Comparison of ENCODE assay signal across 1 cellular context in the genomic region with DNA sequence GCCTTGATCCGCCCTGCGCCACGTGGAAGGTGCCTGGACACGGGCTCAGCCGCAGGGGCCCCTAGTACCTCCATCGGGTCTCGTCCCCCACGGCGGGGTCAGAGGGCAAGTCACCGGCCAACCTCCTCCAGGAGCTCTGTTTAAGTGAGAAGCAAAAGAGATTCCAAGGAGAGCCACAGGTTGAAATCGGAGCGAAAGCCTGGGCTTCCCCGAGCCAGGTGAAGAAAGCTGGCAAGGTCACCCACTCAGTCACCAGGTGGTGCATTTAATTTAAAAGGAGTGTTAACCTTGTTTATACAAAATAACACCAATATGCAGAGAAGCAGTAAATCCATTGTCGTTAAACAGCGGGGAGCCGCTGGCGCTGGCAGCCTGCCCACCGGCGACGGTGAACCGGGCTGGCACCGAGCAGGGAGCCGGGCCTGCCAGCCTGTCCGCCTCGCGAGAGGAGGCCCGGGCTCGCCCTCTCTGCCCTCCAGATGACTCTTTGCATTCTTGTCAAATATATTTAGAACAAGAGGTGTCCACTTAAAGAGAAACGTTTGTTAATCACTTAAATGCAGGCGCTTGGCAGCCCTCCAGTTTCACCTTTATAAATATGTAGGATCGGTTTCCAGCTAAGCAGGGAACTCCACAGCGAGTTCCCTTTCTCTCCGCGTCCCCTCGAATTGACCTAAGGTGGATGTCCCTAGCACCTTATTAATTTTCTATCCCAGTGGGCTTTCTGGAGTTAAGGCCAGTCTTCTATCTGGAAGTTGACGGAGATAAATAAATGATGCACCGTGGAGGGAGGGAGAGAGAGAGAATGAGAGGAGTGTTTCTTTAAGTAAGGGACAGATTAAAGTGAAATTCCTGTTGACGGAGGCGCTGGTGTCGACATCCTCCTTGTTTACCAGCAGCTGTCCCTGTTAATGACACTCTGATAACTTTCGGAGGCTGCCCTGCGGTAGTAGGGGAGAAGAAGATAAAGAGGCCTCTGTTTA.
TF ChIP-seq lines count a peak whose summit lies in the region.

No MANE protein-coding gene starts in this region.

TF ChIP-seq in HepG2, 621 proteins besides CTCF, POLR2A, EP300 and RAD21 (continued from another document and continues in another):
- TF ChIP-seq, protein P1, sequence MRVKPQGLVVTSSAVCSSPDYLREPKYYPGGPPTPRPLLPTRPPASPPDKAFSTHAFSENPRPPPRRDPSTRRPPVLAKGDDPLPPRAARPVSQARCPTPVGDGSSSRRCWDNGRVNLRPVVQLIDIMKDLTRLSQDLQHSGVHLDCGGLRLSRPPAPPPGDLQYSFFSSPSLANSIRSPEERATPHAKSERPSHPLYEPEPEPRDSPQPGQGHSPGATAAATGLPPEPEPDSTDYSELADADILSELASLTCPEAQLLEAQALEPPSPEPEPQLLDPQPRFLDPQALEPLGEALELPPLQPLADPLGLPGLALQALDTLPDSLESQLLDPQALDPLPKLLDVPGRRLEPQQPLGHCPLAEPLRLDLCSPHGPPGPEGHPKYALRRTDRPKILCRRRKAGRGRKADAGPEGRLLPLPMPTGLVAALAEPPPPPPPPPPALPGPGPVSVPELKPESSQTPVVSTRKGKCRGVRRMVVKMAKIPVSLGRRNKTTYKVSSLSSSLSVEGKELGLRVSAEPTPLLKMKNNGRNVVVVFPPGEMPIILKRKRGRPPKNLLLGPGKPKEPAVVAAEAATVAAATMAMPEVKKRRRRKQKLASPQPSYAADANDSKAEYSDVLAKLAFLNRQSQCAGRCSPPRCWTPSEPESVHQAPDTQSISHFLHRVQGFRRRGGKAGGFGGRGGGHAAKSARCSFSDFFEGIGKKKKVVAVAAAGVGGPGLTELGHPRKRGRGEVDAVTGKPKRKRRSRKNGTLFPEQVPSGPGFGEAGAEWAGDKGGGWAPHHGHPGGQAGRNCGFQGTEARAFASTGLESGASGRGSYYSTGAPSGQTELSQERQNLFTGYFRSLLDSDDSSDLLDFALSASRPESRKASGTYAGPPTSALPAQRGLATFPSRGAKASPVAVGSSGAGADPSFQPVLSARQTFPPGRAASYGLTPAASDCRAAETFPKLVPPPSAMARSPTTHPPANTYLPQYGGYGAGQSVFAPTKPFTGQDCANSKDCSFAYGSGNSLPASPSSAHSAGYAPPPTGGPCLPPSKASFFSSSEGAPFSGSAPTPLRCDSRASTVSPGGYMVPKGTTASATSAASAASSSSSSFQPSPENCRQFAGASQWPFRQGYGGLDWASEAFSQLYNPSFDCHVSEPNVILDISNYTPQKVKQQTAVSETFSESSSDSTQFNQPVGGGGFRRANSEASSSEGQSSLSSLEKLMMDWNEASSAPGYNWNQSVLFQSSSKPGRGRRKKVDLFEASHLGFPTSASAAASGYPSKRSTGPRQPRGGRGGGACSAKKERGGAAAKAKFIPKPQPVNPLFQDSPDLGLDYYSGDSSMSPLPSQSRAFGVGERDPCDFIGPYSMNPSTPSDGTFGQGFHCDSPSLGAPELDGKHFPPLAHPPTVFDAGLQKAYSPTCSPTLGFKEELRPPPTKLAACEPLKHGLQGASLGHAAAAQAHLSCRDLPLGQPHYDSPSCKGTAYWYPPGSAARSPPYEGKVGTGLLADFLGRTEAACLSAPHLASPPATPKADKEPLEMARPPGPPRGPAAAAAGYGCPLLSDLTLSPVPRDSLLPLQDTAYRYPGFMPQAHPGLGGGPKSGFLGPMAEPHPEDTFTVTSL (CRISPR knock-in tag; IDR thresholded peaks at IDR 0.05; ENCODE audit: borderline replicate concordance), result no peak
- TF ChIP-seq POLR2AphosphoS5 (IDR thresholded peaks at IDR 0.05; ENCODE audit: low read depth, low read length), result no peak
- no peak for TF ChIP-seq ASH2L (IDR thresholded peaks at IDR 0.05; ENCODE audit: insufficient read length, low read depth, low read length)
- TF ChIP-seq, protein P2, sequence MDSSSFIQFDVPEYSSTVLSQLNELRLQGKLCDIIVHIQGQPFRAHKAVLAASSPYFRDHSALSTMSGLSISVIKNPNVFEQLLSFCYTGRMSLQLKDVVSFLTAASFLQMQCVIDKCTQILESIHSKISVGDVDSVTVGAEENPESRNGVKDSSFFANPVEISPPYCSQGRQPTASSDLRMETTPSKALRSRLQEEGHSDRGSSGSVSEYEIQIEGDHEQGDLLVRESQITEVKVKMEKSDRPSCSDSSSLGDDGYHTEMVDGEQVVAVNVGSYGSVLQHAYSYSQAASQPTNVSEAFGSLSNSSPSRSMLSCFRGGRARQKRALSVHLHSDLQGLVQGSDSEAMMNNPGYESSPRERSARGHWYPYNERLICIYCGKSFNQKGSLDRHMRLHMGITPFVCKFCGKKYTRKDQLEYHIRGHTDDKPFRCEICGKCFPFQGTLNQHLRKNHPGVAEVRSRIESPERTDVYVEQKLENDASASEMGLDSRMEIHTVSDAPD (CRISPR knock-in tag; IDR thresholded peaks at IDR 0.05), result no peak
- TF ChIP-seq AGO1 (IDR thresholded peaks at IDR 0.05; ENCODE audit: low read depth, low read length, poor library complexity, severe bottlenecking), result peak; percentile 9
- no peak for TF ChIP-seq ZNF724P (CRISPR knock-in tag; IDR thresholded peaks at IDR 0.05; ENCODE audit: borderline replicate concordance)
- TF ChIP-seq ZNF143 (CRISPR knock-in tag; IDR thresholded peaks at IDR 0.05), result no peak
- no peak for TF ChIP-seq ZKSCAN8 (CRISPR knock-in tag; IDR thresholded peaks at IDR 0.05; ENCODE audit: borderline replicate concordance)
- 0 out of 2 replicates have a peak, but pooled peaks have one; percentile 2 for TF ChIP-seq STAG1 (CRISPR knock-in tag; IDR thresholded peaks at IDR 0.05)
- no peak for TF ChIP-seq ZNF136 (CRISPR knock-in tag; IDR thresholded peaks at IDR 0.05; ENCODE audit: low read depth)
- TF ChIP-seq, protein P3, sequence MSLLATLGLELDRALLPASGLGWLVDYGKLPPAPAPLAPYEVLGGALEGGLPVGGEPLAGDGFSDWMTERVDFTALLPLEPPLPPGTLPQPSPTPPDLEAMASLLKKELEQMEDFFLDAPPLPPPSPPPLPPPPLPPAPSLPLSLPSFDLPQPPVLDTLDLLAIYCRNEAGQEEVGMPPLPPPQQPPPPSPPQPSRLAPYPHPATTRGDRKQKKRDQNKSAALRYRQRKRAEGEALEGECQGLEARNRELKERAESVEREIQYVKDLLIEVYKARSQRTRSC (CRISPR knock-in tag; IDR thresholded peaks at IDR 0.05; ENCODE audit: low read depth), result no peak
- TF ChIP-seq, protein P4, sequence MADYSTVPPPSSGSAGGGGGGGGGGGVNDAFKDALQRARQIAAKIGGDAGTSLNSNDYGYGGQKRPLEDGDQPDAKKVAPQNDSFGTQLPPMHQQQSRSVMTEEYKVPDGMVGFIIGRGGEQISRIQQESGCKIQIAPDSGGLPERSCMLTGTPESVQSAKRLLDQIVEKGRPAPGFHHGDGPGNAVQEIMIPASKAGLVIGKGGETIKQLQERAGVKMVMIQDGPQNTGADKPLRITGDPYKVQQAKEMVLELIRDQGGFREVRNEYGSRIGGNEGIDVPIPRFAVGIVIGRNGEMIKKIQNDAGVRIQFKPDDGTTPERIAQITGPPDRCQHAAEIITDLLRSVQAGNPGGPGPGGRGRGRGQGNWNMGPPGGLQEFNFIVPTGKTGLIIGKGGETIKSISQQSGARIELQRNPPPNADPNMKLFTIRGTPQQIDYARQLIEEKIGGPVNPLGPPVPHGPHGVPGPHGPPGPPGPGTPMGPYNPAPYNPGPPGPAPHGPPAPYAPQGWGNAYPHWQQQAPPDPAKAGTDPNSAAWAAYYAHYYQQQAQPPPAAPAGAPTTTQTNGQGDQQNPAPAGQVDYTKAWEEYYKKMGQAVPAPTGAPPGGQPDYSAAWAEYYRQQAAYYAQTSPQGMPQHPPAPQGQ (CRISPR knock-in tag; IDR thresholded peaks at IDR 0.05; ENCODE audit: borderline replicate concordance), result no peak
- TF ChIP-seq, protein P5, sequence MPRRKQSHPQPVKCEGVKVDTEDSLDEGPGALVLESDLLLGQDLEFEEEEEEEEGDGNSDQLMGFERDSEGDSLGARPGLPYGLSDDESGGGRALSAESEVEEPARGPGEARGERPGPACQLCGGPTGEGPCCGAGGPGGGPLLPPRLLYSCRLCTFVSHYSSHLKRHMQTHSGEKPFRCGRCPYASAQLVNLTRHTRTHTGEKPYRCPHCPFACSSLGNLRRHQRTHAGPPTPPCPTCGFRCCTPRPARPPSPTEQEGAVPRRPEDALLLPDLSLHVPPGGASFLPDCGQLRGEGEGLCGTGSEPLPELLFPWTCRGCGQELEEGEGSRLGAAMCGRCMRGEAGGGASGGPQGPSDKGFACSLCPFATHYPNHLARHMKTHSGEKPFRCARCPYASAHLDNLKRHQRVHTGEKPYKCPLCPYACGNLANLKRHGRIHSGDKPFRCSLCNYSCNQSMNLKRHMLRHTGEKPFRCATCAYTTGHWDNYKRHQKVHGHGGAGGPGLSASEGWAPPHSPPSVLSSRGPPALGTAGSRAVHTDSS (CRISPR knock-in tag; conservative IDR thresholded peaks at IDR 0.05), result no peak
- no peak for TF ChIP-seq ZNF713 (CRISPR knock-in tag; IDR thresholded peaks at IDR 0.05)
- peak; percentile 15; the same call in 1 of the 2 replicates for TF ChIP-seq FOXP1 (IDR thresholded peaks at IDR 0.05)
- peak; percentile 78 for TF ChIP-seq FOXP1 (CRISPR knock-in tag; IDR thresholded peaks at IDR 0.05)
- TF ChIP-seq, protein P6, sequence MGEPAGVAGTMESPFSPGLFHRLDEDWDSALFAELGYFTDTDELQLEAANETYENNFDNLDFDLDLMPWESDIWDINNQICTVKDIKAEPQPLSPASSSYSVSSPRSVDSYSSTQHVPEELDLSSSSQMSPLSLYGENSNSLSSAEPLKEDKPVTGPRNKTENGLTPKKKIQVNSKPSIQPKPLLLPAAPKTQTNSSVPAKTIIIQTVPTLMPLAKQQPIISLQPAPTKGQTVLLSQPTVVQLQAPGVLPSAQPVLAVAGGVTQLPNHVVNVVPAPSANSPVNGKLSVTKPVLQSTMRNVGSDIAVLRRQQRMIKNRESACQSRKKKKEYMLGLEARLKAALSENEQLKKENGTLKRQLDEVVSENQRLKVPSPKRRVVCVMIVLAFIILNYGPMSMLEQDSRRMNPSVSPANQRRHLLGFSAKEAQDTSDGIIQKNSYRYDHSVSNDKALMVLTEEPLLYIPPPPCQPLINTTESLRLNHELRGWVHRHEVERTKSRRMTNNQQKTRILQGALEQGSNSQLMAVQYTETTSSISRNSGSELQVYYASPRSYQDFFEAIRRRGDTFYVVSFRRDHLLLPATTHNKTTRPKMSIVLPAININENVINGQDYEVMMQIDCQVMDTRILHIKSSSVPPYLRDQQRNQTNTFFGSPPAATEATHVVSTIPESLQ (CRISPR knock-in tag; conservative IDR thresholded peaks at IDR 0.05), result no peak
- no peak for TF ChIP-seq POLR2AphosphoS2 (IDR thresholded peaks at IDR 0.05; ENCODE audit: low read depth, low read length)
- no peak for TF ChIP-seq ZFP82 (CRISPR knock-in tag; IDR thresholded peaks at IDR 0.05; ENCODE audit: borderline replicate concordance)
- TF ChIP-seq KAT7 (CRISPR knock-in tag; IDR thresholded peaks at IDR 0.05; ENCODE audit: borderline replicate concordance), result no peak
- TF ChIP-seq TMF1 (CRISPR knock-in tag; IDR thresholded peaks at IDR 0.05; ENCODE audit: low read depth), result no peak
- TF ChIP-seq, protein P7, sequence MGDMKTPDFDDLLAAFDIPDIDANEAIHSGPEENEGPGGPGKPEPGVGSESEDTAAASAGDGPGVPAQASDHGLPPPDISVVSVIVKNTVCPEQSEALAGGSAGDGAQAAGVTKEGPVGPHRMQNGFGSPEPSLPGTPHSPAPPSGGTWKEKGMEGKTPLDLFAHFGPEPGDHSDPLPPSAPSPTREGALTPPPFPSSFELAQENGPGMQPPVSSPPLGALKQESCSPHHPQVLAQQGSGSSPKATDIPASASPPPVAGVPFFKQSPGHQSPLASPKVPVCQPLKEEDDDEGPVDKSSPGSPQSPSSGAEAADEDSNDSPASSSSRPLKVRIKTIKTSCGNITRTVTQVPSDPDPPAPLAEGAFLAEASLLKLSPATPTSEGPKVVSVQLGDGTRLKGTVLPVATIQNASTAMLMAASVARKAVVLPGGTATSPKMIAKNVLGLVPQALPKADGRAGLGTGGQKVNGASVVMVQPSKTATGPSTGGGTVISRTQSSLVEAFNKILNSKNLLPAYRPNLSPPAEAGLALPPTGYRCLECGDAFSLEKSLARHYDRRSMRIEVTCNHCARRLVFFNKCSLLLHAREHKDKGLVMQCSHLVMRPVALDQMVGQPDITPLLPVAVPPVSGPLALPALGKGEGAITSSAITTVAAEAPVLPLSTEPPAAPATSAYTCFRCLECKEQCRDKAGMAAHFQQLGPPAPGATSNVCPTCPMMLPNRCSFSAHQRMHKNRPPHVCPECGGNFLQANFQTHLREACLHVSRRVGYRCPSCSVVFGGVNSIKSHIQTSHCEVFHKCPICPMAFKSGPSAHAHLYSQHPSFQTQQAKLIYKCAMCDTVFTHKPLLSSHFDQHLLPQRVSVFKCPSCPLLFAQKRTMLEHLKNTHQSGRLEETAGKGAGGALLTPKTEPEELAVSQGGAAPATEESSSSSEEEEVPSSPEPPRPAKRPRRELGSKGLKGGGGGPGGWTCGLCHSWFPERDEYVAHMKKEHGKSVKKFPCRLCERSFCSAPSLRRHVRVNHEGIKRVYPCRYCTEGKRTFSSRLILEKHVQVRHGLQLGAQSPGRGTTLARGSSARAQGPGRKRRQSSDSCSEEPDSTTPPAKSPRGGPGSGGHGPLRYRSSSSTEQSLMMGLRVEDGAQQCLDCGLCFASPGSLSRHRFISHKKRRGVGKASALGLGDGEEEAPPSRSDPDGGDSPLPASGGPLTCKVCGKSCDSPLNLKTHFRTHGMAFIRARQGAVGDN (CRISPR knock-in tag; IDR thresholded peaks at IDR 0.05), result peak; percentile 40
- no peak for TF ChIP-seq PHF21A (CRISPR knock-in tag; IDR thresholded peaks at IDR 0.05)
- TF ChIP-seq HDAC2 (CRISPR knock-in tag; IDR thresholded peaks at IDR 0.05), result 0 out of 2 replicates have a peak, but pooled peaks have one; percentile 14
- TF ChIP-seq, protein P8, sequence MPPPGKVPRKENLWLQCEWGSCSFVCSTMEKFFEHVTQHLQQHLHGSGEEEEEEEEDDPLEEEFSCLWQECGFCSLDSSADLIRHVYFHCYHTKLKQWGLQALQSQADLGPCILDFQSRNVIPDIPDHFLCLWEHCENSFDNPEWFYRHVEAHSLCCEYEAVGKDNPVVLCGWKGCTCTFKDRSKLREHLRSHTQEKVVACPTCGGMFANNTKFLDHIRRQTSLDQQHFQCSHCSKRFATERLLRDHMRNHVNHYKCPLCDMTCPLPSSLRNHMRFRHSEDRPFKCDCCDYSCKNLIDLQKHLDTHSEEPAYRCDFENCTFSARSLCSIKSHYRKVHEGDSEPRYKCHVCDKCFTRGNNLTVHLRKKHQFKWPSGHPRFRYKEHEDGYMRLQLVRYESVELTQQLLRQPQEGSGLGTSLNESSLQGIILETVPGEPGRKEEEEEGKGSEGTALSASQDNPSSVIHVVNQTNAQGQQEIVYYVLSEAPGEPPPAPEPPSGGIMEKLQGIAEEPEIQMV (CRISPR knock-in tag; IDR thresholded peaks at IDR 0.05; ENCODE audit: low read depth), result no peak
- TF ChIP-seq, protein P9, sequence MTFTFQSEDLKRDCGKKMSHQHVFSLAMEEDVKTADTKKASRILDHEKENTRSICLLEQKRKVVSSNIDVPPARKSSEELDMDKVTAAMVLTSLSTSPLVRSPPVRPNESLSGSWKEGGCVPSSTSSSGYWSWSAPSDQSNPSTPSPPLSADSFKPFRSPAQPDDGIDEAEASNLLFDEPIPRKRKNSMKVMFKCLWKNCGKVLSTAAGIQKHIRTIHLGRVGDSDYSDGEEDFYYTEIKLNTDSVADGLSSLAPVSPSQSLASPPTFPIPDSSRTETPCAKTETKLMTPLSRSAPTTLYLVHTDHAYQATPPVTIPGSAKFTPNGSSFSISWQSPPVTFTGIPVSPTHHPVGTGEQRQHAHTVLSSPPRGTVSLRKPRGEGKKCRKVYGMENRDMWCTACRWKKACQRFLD (CRISPR knock-in tag; IDR thresholded peaks at IDR 0.05; ENCODE audit: borderline replicate concordance), result no peak
- no peak for TF ChIP-seq ZNF552 (CRISPR knock-in tag; IDR thresholded peaks at IDR 0.05; ENCODE audit: borderline replicate concordance)
- no peak for TF ChIP-seq MED1 (CRISPR knock-in tag; IDR thresholded peaks at IDR 0.05)
- TF ChIP-seq HNF4A (CRISPR knock-in tag; IDR thresholded peaks at IDR 0.05), result no peak
- no peak for TF ChIP-seq SSRP1 (CRISPR knock-in tag; IDR thresholded peaks at IDR 0.05)
- no peak for TF ChIP-seq HOXA3 (CRISPR knock-in tag; IDR thresholded peaks at IDR 0.05)
- TF ChIP-seq ADNP (CRISPR knock-in tag; IDR thresholded peaks at IDR 0.05), result no peak
- no peak for TF ChIP-seq SIN3B (IDR thresholded peaks at IDR 0.05; ENCODE audit: low read length)
- TF ChIP-seq ISL2 (CRISPR knock-in tag; IDR thresholded peaks at IDR 0.05), result 0 out of 2 replicates have a peak, but pooled peaks have one; percentile 7
